8 cellular contexts compared by ENCODE assay signal in the genomic region with DNA sequence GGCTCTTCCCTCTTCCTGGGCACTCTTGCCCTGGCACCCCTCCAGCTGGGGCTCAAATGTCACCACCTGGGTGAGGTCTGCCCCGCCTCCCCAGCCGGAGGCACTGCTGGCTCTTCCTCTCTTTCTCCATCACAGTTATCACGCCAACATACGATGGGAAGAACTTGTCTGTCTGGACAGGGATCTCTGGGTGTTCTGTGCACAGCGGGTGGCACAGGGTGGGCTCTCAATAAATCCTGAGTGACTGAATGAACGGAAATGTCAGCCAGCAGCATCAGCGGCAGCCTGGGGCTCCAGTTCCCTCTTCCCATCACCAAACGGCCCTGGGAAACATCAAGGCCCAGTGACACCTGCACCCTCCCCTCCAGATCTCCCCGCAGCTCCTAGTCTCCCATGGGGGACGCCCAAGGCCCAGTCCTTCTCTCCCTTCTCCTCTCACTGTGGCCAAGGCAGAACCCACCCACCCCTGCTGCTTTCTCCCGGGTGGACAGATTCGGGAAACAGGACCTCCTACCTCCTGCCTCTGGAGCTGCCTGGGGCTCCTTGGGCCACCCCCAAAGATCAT. TPM values are rescaled to one million over a fixed set of nuclear protein-coding genes. Genes with fewer than 3 reads are reported as not detected.
A peak's percentile ranks its signal among the peaks of the same experiment; 100 is the strongest.
DNase-seq lines count a peak whose midpoint lies in the region; ATAC-seq lines count a peak whose summit lies in the region.

No MANE protein-coding gene starts in this region.

- peaks cover 48% of the 10 kb centered on the region for H3K4me1 Mint-ChIP-seq in activated naive CD4-positive, alpha-beta T cell treated with anti-CD3 and anti-CD28 coated beads for 36 hours (ENCODE audit: low read depth)
- H3K4me1 Mint-ChIP-seq in activated T-helper 2 cell treated with anti-CD3 and anti-CD28 coated beads, Interferon-gamma antibody, Interleukin-2, Interleukin-4, amounts not matched to agents 10 μg/mL and 5 μg/mL and 100 μg/mL, durations not matched to agents 14 hours and 24 hours and 36 hours (ENCODE audit: low read depth) = peaks cover 41% of the 10 kb centered on the region

- no peak for DNase-seq in activated naive CD4-positive, alpha-beta T cell treated with anti-CD3 and anti-CD28 coated beads for 36 hours
- DNase-seq in activated naive CD4-positive, alpha-beta T cell treated with Interleukin-2 at 50 U/mL for 16 hours = no peak
- DNase-seq in activated T-helper 2 cell treated with anti-CD3 and anti-CD28 coated beads, Interferon-gamma antibody, Interleukin-2, Interleukin-4, amounts not matched to agents 10 μg/mL and 5 μg/mL and 100 μg/mL, durations not matched to agents 14 hours and 24 hours and 36 hours (ENCODE audit: low spot score) = no peak
- DNase-seq in left colon (peak; percentile 92 to 93), germinal center (ENCODE audit: low spot score) (no peak), NCI-H526 (lab: John Stamatoyannopoulos, UW) (no peak)

- peak overlapping the region; percentile 100 for H3K27ac Mint-ChIP-seq in activated naive CD4-positive, alpha-beta T cell treated with anti-CD3 and anti-CD28 coated beads for 36 hours
- peak overlapping the region; percentile 99 for H3K27ac Mint-ChIP-seq in activated T-helper 2 cell treated with anti-CD3 and anti-CD28 coated beads, Interferon-gamma antibody, Interleukin-2, Interleukin-4, amounts not matched to agents 10 μg/mL and 5 μg/mL and 100 μg/mL, durations not matched to agents 14 hours and 24 hours and 36 hours

- H3K9me3 ChIP-seq in thymus (ENCODE audit: control insufficient read depth) = no peaks in the 10 kb centered on the region

- H3K4me3 Mint-ChIP-seq in activated naive CD4-positive, alpha-beta T cell treated with anti-CD3 and anti-CD28 coated beads for 36 hours = peak overlapping the region; percentile 96
- peak overlapping the region; percentile 86 for H3K4me3 Mint-ChIP-seq in activated T-helper 2 cell treated with anti-CD3 and anti-CD28 coated beads, Interferon-gamma antibody, Interleukin-2, Interleukin-4, amounts not matched to agents 10 μg/mL and 5 μg/mL and 100 μg/mL, durations not matched to agents 14 hours and 24 hours and 36 hours (ENCODE audit: low read depth)

- WGBS in thymus = 26% methylated on average over 12 of the region's 12 CpGs

- H3K4me1 ChIP-seq in thymus (ENCODE audit: control insufficient read depth, insufficient read depth, low read length) = peaks cover 25% of the 10 kb centered on the region

- ATAC-seq in left colon (peak; percentile 55), GM21786 (IDR thresholded peaks at IDR 0.05; ENCODE audit: unreplicated experiment) (no peak)

- intact Hi-C loops in activated naive CD4-positive, alpha-beta T cell treated with anti-CD3 and anti-CD28 coated beads for 36 hours (cut with micrococcal nuclease) = loop anchor here (1.0 to 5.0 kb wide), 10 partner anchors 36 to 474 kb away; a partner anchor contains a TSS
- intact Hi-C loops in activated T-helper 2 cell treated with anti-CD3 and anti-CD28 coated beads, Interferon-gamma antibody, Interleukin-2, Interleukin-4, amounts not matched to agents 10 μg/mL and 5 μg/mL and 100 μg/mL, durations not matched to agents 14 hours and 24 hours and 36 hours (cut with micrococcal nuclease) = loop anchor here (1.0 kb wide), 4 partner anchors 33 to 127 kb away; no protein-coding TSS in a partner anchor
- intact Hi-C loops in left colon (cut with DNase I, micrococcal nuclease) = loop anchor here in 1 of 2 donors (5.0 kb wide), 1 partner anchor 34 kb away; no protein-coding TSS in a partner anchor

- H3K27me3 Mint-ChIP-seq in activated naive CD4-positive, alpha-beta T cell treated with anti-CD3 and anti-CD28 coated beads for 36 hours (ENCODE audit: low read depth) = no peaks in the 10 kb centered on the region
- no peaks in the 10 kb centered on the region for H3K27me3 Mint-ChIP-seq in activated T-helper 2 cell treated with anti-CD3 and anti-CD28 coated beads, Interferon-gamma antibody, Interleukin-2, Interleukin-4, amounts not matched to agents 10 μg/mL and 5 μg/mL and 100 μg/mL, durations not matched to agents 14 hours and 24 hours and 36 hours (ENCODE audit: low read depth)

- H3K4me3 ChIP-seq in thymus (ENCODE audit: low read length) = peak overlapping the region; percentile 52

- CTCF ChIA-PET in activated naive CD4-positive, alpha-beta T cell treated with anti-CD3 and anti-CD28 coated beads for 36 hours (lab: Charles Lee) = interaction anchor here (1.7 to 4.1 kb wide), 3 partner anchors 33 to 193 kb away, joined by 3 to 24 read pairs (median 8); a partner anchor contains a TSS

- H3K36me3 Mint-ChIP-seq in activated naive CD4-positive, alpha-beta T cell treated with anti-CD3 and anti-CD28 coated beads for 36 hours (ENCODE audit: low read depth) = peaks cover 1% of the 10 kb centered on the region
- H3K36me3 Mint-ChIP-seq in activated T-helper 2 cell treated with anti-CD3 and anti-CD28 coated beads, Interferon-gamma antibody, Interleukin-2, Interleukin-4, amounts not matched to agents 10 μg/mL and 5 μg/mL and 100 μg/mL, durations not matched to agents 14 hours and 24 hours and 36 hours (ENCODE audit: low read depth) = no peaks in the 10 kb centered on the region

- H3K36me3 ChIP-seq in thymus (ENCODE audit: control insufficient read depth, insufficient read depth) = peaks cover 8% of the 10 kb centered on the region

- H3K9me3 Mint-ChIP-seq in activated naive CD4-positive, alpha-beta T cell treated with anti-CD3 and anti-CD28 coated beads for 36 hours = no peaks in the 10 kb centered on the region
- no peaks in the 10 kb centered on the region for H3K9me3 Mint-ChIP-seq in activated T-helper 2 cell treated with anti-CD3 and anti-CD28 coated beads, Interferon-gamma antibody, Interleukin-2, Interleukin-4, amounts not matched to agents 10 μg/mL and 5 μg/mL and 100 μg/mL, durations not matched to agents 14 hours and 24 hours and 36 hours

- peak overlapping the region; percentile 99 for H3K27ac ChIP-seq in thymus (ENCODE audit: low read depth)

- no peaks in the 10 kb centered on the region for H3K27me3 ChIP-seq in thymus (ENCODE audit: control insufficient read depth, insufficient read depth)

RNA-seq across cellular contexts. Expression of a gene that starts 0.4 kb away (rescaled TPM):
- 10 to 100 TPM; 10.4 to 12.1 TPM for total RNA-seq in activated naive CD4-positive, alpha-beta T cell treated with anti-CD3 and anti-CD28 coated beads for 36 hours
- total RNA-seq in activated T-helper 2 cell treated with anti-CD3 and anti-CD28 coated beads, Interferon-gamma antibody, Interleukin-2, Interleukin-4, amounts not matched to agents 10 μg/mL and 5 μg/mL and 100 μg/mL, durations not matched to agents 14 hours and 24 hours and 36 hours = 14.6 and 16.3 TPM in 2 replicates
- total RNA-seq in left colon = 1 to 10 TPM; 5.8 to 8.4 TPM
- 35.3 TPM for polyA plus RNA-seq in thymus

RNA-seq across cellular contexts. Expression of a gene that starts 3.6 kb away (rescaled TPM):
- total RNA-seq in activated naive CD4-positive, alpha-beta T cell treated with anti-CD3 and anti-CD28 coated beads for 36 hours = 10 to 100 TPM; 38.2 to 40.0 TPM
- total RNA-seq in activated T-helper 2 cell treated with anti-CD3 and anti-CD28 coated beads, Interferon-gamma antibody, Interleukin-2, Interleukin-4, amounts not matched to agents 10 μg/mL and 5 μg/mL and 100 μg/mL, durations not matched to agents 14 hours and 24 hours and 36 hours = 39.7 and 39.8 TPM in 2 replicates
- 10 to 100 TPM; 38.1 to 42.2 TPM for total RNA-seq in left colon
- 21.4 TPM for polyA plus RNA-seq in thymus

RNA-seq across cellular contexts. Expression of a gene that starts 28.3 kb away (rescaled TPM):
- total RNA-seq in activated naive CD4-positive, alpha-beta T cell treated with anti-CD3 and anti-CD28 coated beads for 36 hours = under 1 TPM; 0.32 to 0.62 TPM
- 1.3 and 1.6 TPM in 2 replicates for total RNA-seq in activated T-helper 2 cell treated with anti-CD3 and anti-CD28 coated beads, Interferon-gamma antibody, Interleukin-2, Interleukin-4, amounts not matched to agents 10 μg/mL and 5 μg/mL and 100 μg/mL, durations not matched to agents 14 hours and 24 hours and 36 hours
- under 1 TPM; 0.20 to 0.61 TPM for total RNA-seq in left colon
- 1.9 TPM for polyA plus RNA-seq in thymus

RNA-seq across cellular contexts. Expression of a gene that starts 39.7 kb away (rescaled TPM):
- 100 to 1,000 TPM; 693 to 750 TPM for total RNA-seq in activated naive CD4-positive, alpha-beta T cell treated with anti-CD3 and anti-CD28 coated beads for 36 hours
- total RNA-seq in activated T-helper 2 cell treated with anti-CD3 and anti-CD28 coated beads, Interferon-gamma antibody, Interleukin-2, Interleukin-4, amounts not matched to agents 10 μg/mL and 5 μg/mL and 100 μg/mL, durations not matched to agents 14 hours and 24 hours and 36 hours = 422 and 430 TPM in 2 replicates
- total RNA-seq in left colon = 1,000 to 10,000 TPM in 1 of 2 donors, 100 to 1,000 TPM in 1; 818 to 1,135 TPM
- 3,325 TPM for polyA plus RNA-seq in thymus

RNA-seq across cellular contexts. Expression of a gene that starts 49.2 kb away (rescaled TPM):
- 10 to 100 TPM; 61.3 to 63.0 TPM for total RNA-seq in activated naive CD4-positive, alpha-beta T cell treated with anti-CD3 and anti-CD28 coated beads for 36 hours
- 77.0 and 78.1 TPM in 2 replicates for total RNA-seq in activated T-helper 2 cell treated with anti-CD3 and anti-CD28 coated beads, Interferon-gamma antibody, Interleukin-2, Interleukin-4, amounts not matched to agents 10 μg/mL and 5 μg/mL and 100 μg/mL, durations not matched to agents 14 hours and 24 hours and 36 hours
- total RNA-seq in left colon = 10 to 100 TPM; 25.9 to 33.1 TPM
- 30.8 TPM for polyA plus RNA-seq in thymus

Comparison
In these comparisons a context has a peak if more than half of its experiments do, and no peak if none do; other contexts are left out.
1. DNase-seq: peak in left colon (2 of 2); none in activated naive CD4-positive, alpha-beta T cell treated with anti-CD3 and anti-CD28 coated beads for 36 hours (single experiment), activated naive CD4-positive, alpha-beta T cell treated with Interleukin-2 at 50 U/mL for 16 hours (single experiment), activated T-helper 2 cell treated with anti-CD3 and anti-CD28 coated beads, Interferon-gamma antibody, Interleukin-2, Interleukin-4, amounts not matched to agents 10 μg/mL and 5 μg/mL and 100 μg/mL, durations not matched to agents 14 hours and 24 hours and 36 hours (single experiment), germinal center (single experiment) and NCI-H526 (0 of 2).